In the genomic region with DNA sequence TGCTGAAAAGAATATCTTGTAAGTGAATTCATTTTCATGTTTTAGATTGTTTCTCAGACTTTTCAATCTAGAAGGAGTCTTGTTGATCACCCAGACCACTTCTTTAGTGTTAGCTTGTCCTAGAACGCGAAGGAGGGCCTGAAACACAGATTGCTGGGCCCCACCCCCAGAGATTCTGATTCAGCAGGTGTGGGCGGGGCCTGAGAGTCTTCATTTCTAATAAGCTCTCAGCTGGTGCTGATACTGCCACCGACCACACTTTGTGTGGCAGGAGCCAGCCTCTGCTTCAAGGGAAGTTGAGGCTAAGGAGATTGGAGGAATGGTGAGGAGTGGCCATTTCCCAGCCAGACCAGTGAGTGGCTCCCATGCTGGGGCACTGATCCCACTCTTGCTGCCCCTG, we compare ENCODE assay signal across 33 cellular contexts. TPM values are rescaled to one million over a fixed set of nuclear protein-coding genes. Genes with fewer than 3 reads are reported as not detected.
DNase-seq lines count a peak whose midpoint lies in the region; ATAC-seq and TF ChIP-seq lines count a peak whose summit lies in the region.
"Had no signal": no experiment of that assay in that cellular context is flagged by ENCODE, and none has a peak within 500 bp of the region (broad histone marks: within the 10 kb centered on the region; RNA-seq: fewer than 3 reads in every experiment).

No MANE protein-coding gene starts in this region.

- no peak overlapping the region for H4K5ac ChIP-seq in IMR-90 (ENCODE audit: low read depth, low read length)

- no peak for TF ChIP-seq RAD21 in IMR-90 (IDR thresholded peaks at IDR 0.05; ENCODE audit: low read length)

- H3K14ac ChIP-seq in IMR-90 (replicated peaks; ENCODE audit: low read depth, low read length): no peak overlapping the region

- H3K9me3 ChIP-seq in IMR-90 (ENCODE audit: control insufficient read depth, insufficient read depth, low read length): no peaks in the 10 kb centered on the region
- H3K9me3 ChIP-seq: Caco-2, esophagus squamous epithelium, heart right ventricle, lower lobe of right lung, right atrium auricular region, thyroid gland had no signal

- no peak overlapping the region for H3K4me3 ChIP-seq in IMR-90 (ENCODE audit: insufficient read depth, low read depth, low read length)
- H3K4me3 ChIP-seq: esophagus squamous epithelium, heart right ventricle, lower lobe of right lung, right atrium auricular region, thyroid gland had no signal

- no peak overlapping the region for H2AK9ac ChIP-seq in IMR-90 (replicated peaks; ENCODE audit: low read depth, low read length, poor library complexity)

- H3K79me1 ChIP-seq in IMR-90 (ENCODE audit: low read depth in 1 of 2, low read length in 2 of 2): peaks cover 55 to 91% of the 10 kb centered on the region in 2 experiments

- H2BK5ac ChIP-seq in IMR-90 (ENCODE audit: low read depth, low read length, poor library complexity, severe bottlenecking): no peak overlapping the region

- H3K4me1 ChIP-seq in IMR-90 (ENCODE audit: control insufficient read depth, insufficient read depth, low read length): peaks cover 4% of the 10 kb centered on the region; the same call in 1 of the 2 replicates
- H3K4me1 ChIP-seq: Caco-2 had no signal

- H3K4me3 Mint-ChIP-seq in glutamatergic neuron (ENCODE audit: unreplicated experiment) (peak overlapping the region; percentile 68), progenitor cell of endocrine pancreas (ENCODE audit: low read depth) (no peak overlapping the region)
- H3K4me3 Mint-ChIP-seq in stimulated activated naive CD8-positive, alpha-beta T cell treated with anti-CD3 and anti-CD28 coated beads, Interleukin-15, amount 100 ng/mL, for 72 hours: no peak overlapping the region
- H3K4me3 Mint-ChIP-seq: activated CD8-positive, alpha-beta T cell treated with anti-CD3 and anti-CD28 coated beads, Interleukin-2, amount 10 ng/mL, durations not matched to agents 7 days and 5 days; natural killer cell had no signal

- H3K4me1 Mint-ChIP-seq in glutamatergic neuron (ENCODE audit: low read depth, unreplicated experiment) (peaks cover 54% of the 10 kb centered on the region), progenitor cell of endocrine pancreas (ENCODE audit: low read depth) (peaks cover 34% of the 10 kb centered on the region)
- H3K4me1 Mint-ChIP-seq in stimulated activated naive CD8-positive, alpha-beta T cell treated with anti-CD3 and anti-CD28 coated beads, Interleukin-15, amount 100 ng/mL, for 72 hours: peaks cover 2% of the 10 kb centered on the region

- H3K36me3 Mint-ChIP-seq in glutamatergic neuron (ENCODE audit: unreplicated experiment) (no peaks in the 10 kb centered on the region), progenitor cell of endocrine pancreas (ENCODE audit: insufficient read depth) (peaks cover 4% of the 10 kb centered on the region)
- H3K36me3 Mint-ChIP-seq: natural killer cell had no signal

- BruUV-seq in IMR-90 (replicated peaks; lab: Mats Ljungman, UMichigan): no TSS peak

- POLR2A ChIA-PET in IMR-90 (lab: Charles Lee; ENCODE audit: unreplicated experiment): no interaction called here

- no peak overlapping the region for H3K18ac ChIP-seq in IMR-90 (ENCODE audit: low read depth, low read length)

- TF ChIP-seq CTCF in IMR-90 (conservative IDR thresholded peaks at IDR 0.05; ENCODE audit: low read depth, low read length) (no peak), glutamatergic neuron (IDR thresholded peaks at IDR 0.05; ENCODE audit: partially characterized antibody, unreplicated experiment) (no peak), progenitor cell of endocrine pancreas (IDR thresholded peaks at IDR 0.05; ENCODE audit: unreplicated experiment) (no peak)

- peaks cover 11% of the 10 kb centered on the region for H3K27me3 Mint-ChIP-seq in glutamatergic neuron (ENCODE audit: unreplicated experiment)
- H3K27me3 Mint-ChIP-seq in progenitor cell of endocrine pancreas: no peaks in the 10 kb centered on the region
- H3K27me3 Mint-ChIP-seq in stimulated activated naive CD8-positive, alpha-beta T cell treated with anti-CD3 and anti-CD28 coated beads, Interleukin-15, amount 100 ng/mL, for 72 hours: no peaks in the 10 kb centered on the region

- no peak overlapping the region for H2BK120ac ChIP-seq in IMR-90 (ENCODE audit: low read depth, low read length)

- no peak for TF ChIP-seq POLR2A in IMR-90 (IDR thresholded peaks at IDR 0.05; ENCODE audit: low read depth, low read length)

- no peak overlapping the region for H4K8ac ChIP-seq in IMR-90 (ENCODE audit: low read depth in 2 of 2, low read length in 2 of 2)

- H3K27ac Mint-ChIP-seq in glutamatergic neuron (ENCODE audit: unreplicated experiment) (peak overlapping the region; percentile 92), progenitor cell of endocrine pancreas (peak overlapping the region; percentile 3)
- no peak overlapping the region for H3K27ac Mint-ChIP-seq in stimulated activated naive CD8-positive, alpha-beta T cell treated with anti-CD3 and anti-CD28 coated beads, Interleukin-15, amount 100 ng/mL, for 72 hours
- H3K27ac Mint-ChIP-seq: activated CD8-positive, alpha-beta T cell treated with anti-CD3 and anti-CD28 coated beads, Interleukin-2, amount 10 ng/mL, durations not matched to agents 7 days and 5 days; activated T-helper 2 cell treated with anti-CD3 and anti-CD28 coated beads, Interferon-gamma antibody, Interleukin-2, Interleukin-4, amounts not matched to agents 10 μg/mL and 5 μg/mL and 100 μg/mL, durations not matched to agents 14 hours and 24 hours and 36 hours; natural killer cell had no signal

- H2AK5ac ChIP-seq in IMR-90 (ENCODE audit: low read depth, low read length): no peak overlapping the region

- H3K27ac ChIP-seq in IMR-90 (ENCODE audit: insufficient read depth, low read length): no peak overlapping the region
- H3K27ac ChIP-seq: 22Rv1, brain microvascular endothelial cell, foreskin keratinocyte, heart right ventricle, lower lobe of right lung, right atrium auricular region had no signal

- peaks cover 64% of the 10 kb centered on the region for H4K20me1 ChIP-seq in IMR-90 (ENCODE audit: insufficient read depth, low read length)

- peak overlapping the region; percentile 29; the same call in 1 of the 2 replicates for H3K4ac ChIP-seq in IMR-90 (ENCODE audit: low read depth, low read length)

- H3K9me1 ChIP-seq in IMR-90 (ENCODE audit: insufficient read depth, low read length): peaks cover 29% of the 10 kb centered on the region; the same call in 1 of the 2 replicates

- no peak overlapping the region for H3K4me2 ChIP-seq in IMR-90 (ENCODE audit: low read depth, low read length)

- DNase-seq in DMS 273 (lab: John Stamatoyannopoulos, UW; ENCODE audit: unreplicated experiment): peak; percentile 54
- no peak for DNase-seq in DMS 273 treated with DMSO at 0.1 percent for 48 hours (lab: John Stamatoyannopoulos, UW)
- no peak for DNase-seq in IMR-90
- no peak for DNase-seq in glutamatergic neuron
- DNase-seq in progenitor cell of endocrine pancreas (ENCODE audit: low spot score, unreplicated experiment): no peak
- DNase-seq in NCI-H2171 (lab: John Stamatoyannopoulos, UW): no peak
- DNase-seq in stimulated activated naive CD8-positive, alpha-beta T cell treated with anti-CD3 and anti-CD28 coated beads, Interleukin-15, amount 100 ng/mL, for 72 hours: no peak
- DNase-seq: activated CD4-positive, alpha-beta T cell treated with anti-CD3 and anti-CD28 coated beads for 1 hour; activated naive CD4-positive, alpha-beta T cell treated with anti-CD3 and anti-CD28 coated beads, Interleukin-2, amount 50 U/mL, for 16 hours; activated T-cell treated with anti-CD3 and anti-CD28 coated beads for 4 hours; brain microvascular endothelial cell; C1 segment of cervical spinal cord; Caco-2; esophagus squamous epithelium; foreskin keratinocyte; GOT3; heart right ventricle; kidney glomerular epithelial cell; lower lobe of right lung; natural killer cell; NCI-H1048; NCI-H446; stimulated activated CD4-positive, alpha-beta T cell treated with anti-CD3 and anti-CD28 coated beads, Interleukin-2, amount 100 ng/mL, for 24 hours; stimulated activated CD8-positive, alpha-beta memory T cell treated with anti-CD3 and anti-CD28 coated beads, Interleukin-4, amount 100 ng/mL, for 48 hours; T-helper 2 cell; thyroid gland had no signal

- H4K91ac ChIP-seq in IMR-90 (ENCODE audit: insufficient read depth, low read depth, low read length): no peak overlapping the region

- H2BK20ac ChIP-seq in IMR-90 (ENCODE audit: low read depth, low read length): no peak overlapping the region

- no peak overlapping the region for H2AFZ ChIP-seq in IMR-90 (replicated peaks; ENCODE audit: low read length, poor library complexity)

- WGBS in IMR-90 (ENCODE audit: extremely low coverage in 2 of 2, insufficient read length in 1 of 2), 2 experiments: 100% methylated on average over 1 of the region's 4 CpGs; no CpG with 5 or more reads in 1 of the 2 experiments

- no peak overlapping the region for H3K56ac ChIP-seq in IMR-90 (ENCODE audit: extremely low read depth, insufficient read depth, low read length)

- intact Hi-C loops in IMR-90 (cut with micrococcal nuclease): no loop called here

- H3K9ac ChIP-seq in IMR-90 (ENCODE audit: low read depth, low read length): no peak overlapping the region

- no peaks in the 10 kb centered on the region for H3K27me3 ChIP-seq in IMR-90 (ENCODE audit: control insufficient read depth, insufficient read depth, low read length)
- H3K27me3 ChIP-seq: brain microvascular endothelial cell, esophagus squamous epithelium, foreskin keratinocyte, heart right ventricle, right atrium auricular region, thyroid gland had no signal

- peaks cover 3% of the 10 kb centered on the region for H3K36me3 ChIP-seq in IMR-90 (ENCODE audit: control insufficient read depth, insufficient read depth, low read length)
- H3K36me3 ChIP-seq: brain microvascular endothelial cell, esophagus squamous epithelium, heart right ventricle, lower lobe of right lung, right atrium auricular region, thyroid gland had no signal

- peaks cover 6% of the 10 kb centered on the region for H3K9me3 Mint-ChIP-seq in glutamatergic neuron (ENCODE audit: unreplicated experiment)
- no peaks in the 10 kb centered on the region for H3K9me3 Mint-ChIP-seq in progenitor cell of endocrine pancreas (ENCODE audit: low read depth)
- no peaks in the 10 kb centered on the region for H3K9me3 Mint-ChIP-seq in stimulated activated naive CD8-positive, alpha-beta T cell treated with anti-CD3 and anti-CD28 coated beads, Interleukin-15, amount 100 ng/mL, for 72 hours
- H3K9me3 Mint-ChIP-seq: activated T-helper 2 cell treated with anti-CD3 and anti-CD28 coated beads, Interferon-gamma antibody, Interleukin-2, Interleukin-4, amounts not matched to agents 10 μg/mL and 5 μg/mL and 100 μg/mL, durations not matched to agents 14 hours and 24 hours and 36 hours; natural killer cell had no signal

- CTCF ChIA-PET in IMR-90 (lab: Yijun Ruan, JAX): no interaction called here

- H2BK15ac ChIP-seq in IMR-90 (ENCODE audit: low read depth, low read length): no peak overlapping the region

- ATAC-seq in IMR-90 (ENCODE audit: low read depth) (no peak), HG02798 (IDR thresholded peaks at IDR 0.05; ENCODE audit: poor library complexity, unreplicated experiment) (no peak)
- ATAC-seq in stimulated activated naive CD8-positive, alpha-beta T cell treated with anti-CD3 and anti-CD28 coated beads, Interleukin-15, amount 100 ng/mL, for 72 hours: no peak
- ATAC-seq: activated CD8-positive, alpha-beta T cell treated with anti-CD3 and anti-CD28 coated beads, Interleukin-2, amount 10 ng/mL, durations not matched to agents 7 days and 5 days; heart right ventricle; lower lobe of right lung; natural killer cell; Right ventricle myocardium inferior; SK-N-SH treated with all-trans-retinoic acid at 6 μM for 48 hours had no signal

- in situ Hi-C loops in IMR-90 (cut with MboI; ENCODE audit: low sequenced_read_pairs): no loop called here

- no peak overlapping the region for H3K23ac ChIP-seq in IMR-90 (ENCODE audit: low read depth, low read length)

- dilution Hi-C loops in IMR-90 (cut with HindIII; ENCODE audit: low sequenced_read_pairs, unreplicated experiment): no loop called here

RNA-seq across cellular contexts. Expression of a gene that starts 35.7 kb away (rescaled TPM):
- total RNA-seq in IMR-90 (2012; rRNA removed) (7.5 and 8.2 TPM in 2 replicates), glutamatergic neuron (ENCODE audit: unreplicated experiment) (114 TPM), progenitor cell of endocrine pancreas (75.3 and 85.8 TPM in 2 replicates)
- 9.4 and 10.2 TPM in 2 replicates for polyA plus RNA-seq in IMR-90 (2012; rRNA removed)
- 4.1 and 5.9 TPM in 2 replicates for polyA plus RNA-seq in IMR-90 (2012; cell fraction: cytosol; rRNA removed)
- 18.5 and 28.9 TPM in 2 replicates for polyA plus RNA-seq in IMR-90 (2012; cell fraction: nucleus; rRNA removed; ENCODE audit: low replicate concordance)

Comparison
In these comparisons a context has a peak if more than half of its experiments do, and no peak if none do; other contexts are left out.
1. H3K27ac Mint-ChIP-seq: peak in glutamatergic neuron (single experiment) and progenitor cell of endocrine pancreas (single experiment); none in stimulated activated naive CD8-positive, alpha-beta T cell treated with anti-CD3 and anti-CD28 coated beads, Interleukin-15, amount 100 ng/mL, for 72 hours (0 of 2).